8 cellular contexts compared by ENCODE assay signal in genomic region chr5:80082731-80083114, GRCh38. TPM values are rescaled to one million over a fixed set of nuclear protein-coding genes. Genes with fewer than 3 reads are reported as not detected.
DNase-seq lines count a peak whose midpoint lies in the region; ATAC-seq and TF ChIP-seq lines count a peak whose summit lies in the region.

No MANE protein-coding gene starts in this region.

- H3K9me2 ChIP-seq in HCT116 (ENCODE audit: insufficient read depth), result no peaks in the 10 kb centered on the region

- H3K27me3 Mint-ChIP-seq in activated T-helper 17 cell treated with anti-CD3 and anti-CD28 coated beads, Interleukin-2, amount 50 U/mL, for 72 hours, result no peaks in the 10 kb centered on the region

- no peaks in the 10 kb centered on the region for H4K20me1 ChIP-seq in HCT116 (ENCODE audit: insufficient read depth)

- intact Hi-C loops in HCT116 (cut with micrococcal nuclease) (loop anchor here (1.0 to 5.0 kb wide), 4 partner anchors 157 to 1060 kb away; no protein-coding TSS in a partner anchor), transverse colon (cut with DNase I; ENCODE audit: low total_unique reads) (loop anchor here (10.0 kb wide), 1 partner anchor 518 kb away; no protein-coding TSS in a partner anchor)

- peak; percentile 74 for TF ChIP-seq RAD21 in HCT116 (IDR thresholded peaks at IDR 0.05; ENCODE audit: low read depth)

- H3K4me2 ChIP-seq in HCT116 (ENCODE audit: low read length), result peak overlapping the region; percentile 53

- H3K79me2 ChIP-seq in HCT116 (ENCODE audit: insufficient read depth, low read length), result no peaks in the 10 kb centered on the region

- WGBS in transverse colon (ENCODE audit: low coverage in 1 of 2), 2 donors, result 7% methylated on average over 16 of the region's 16 CpGs; no CpG with 5 or more reads in 1 of the 2 donors

- H3K9ac ChIP-seq in HCT116 (ENCODE audit: low read length), result no peak overlapping the region

- H3K36me3 ChIP-seq in HCT116 (ENCODE audit: control insufficient read depth in 1 of 2, insufficient read depth in 2 of 2, low read length in 2 of 2), result no peaks in the 10 kb centered on the region
- H3K36me3 ChIP-seq in transverse colon, result no peaks in the 10 kb centered on the region

- H3K27ac ChIP-seq in HCT116 (ENCODE audit: low read depth, low read length), result no peak overlapping the region
- peak overlapping the region; percentile 39 to 78 (median 60) for H3K27ac ChIP-seq in transverse colon

- H3K27me3 ChIP-seq in HCT116 (ENCODE audit: insufficient read depth, low read length) (no peaks in the 10 kb centered on the region), transverse colon (no peaks in the 10 kb centered on the region)

- H3K9me3 ChIP-seq in HCT116 (ENCODE audit: control insufficient read depth in 1 of 2, insufficient read depth in 1 of 2, low read depth in 1 of 2, low read length in 2 of 2) (no peaks in the 10 kb centered on the region), transverse colon (no peaks in the 10 kb centered on the region)

- peaks cover 12% of the 10 kb centered on the region for H3K4me1 Mint-ChIP-seq in activated T-helper 17 cell treated with anti-CD3 and anti-CD28 coated beads, Interleukin-2, amount 50 U/mL, for 72 hours

- peak overlapping the region; percentile 81 for H2AFZ ChIP-seq in HCT116 (ENCODE audit: low read depth, low read length, poor library complexity, severe bottlenecking)

- H3K4me3 ChIP-seq in HCT116 (replicated peaks in 1 of 2; ENCODE audit: low read depth in 1 of 2, low read length in 2 of 2) (peak overlapping the region in 1 of 2 experiments; percentile 23; a peak in 1 of 4 replicates), transverse colon (peak overlapping the region in 1 of 4 donors; percentile 36)

- TF ChIP-seq POLR2A in HCT116 (IDR thresholded peaks at IDR 0.05; ENCODE audit: borderline replicate concordance, extremely low read depth, insufficient read depth, insufficient read length) (no peak), transverse colon (IDR thresholded peaks at IDR 0.05) (no peak)

- TF ChIP-seq EP300 in transverse colon (IDR thresholded peaks at IDR 0.05; ENCODE audit: low read depth), result no peak

- POLR2A ChIA-PET in HCT116 (lab: Charles Lee), result no interaction called here

- no peaks in the 10 kb centered on the region for H3K36me3 Mint-ChIP-seq in activated T-helper 17 cell treated with anti-CD3 and anti-CD28 coated beads, Interleukin-2, amount 50 U/mL, for 72 hours (ENCODE audit: low read depth)

- in situ Hi-C loops in transverse colon (cut with MboI; ENCODE audit: low pct_ligation_motif_present in 1 of 4, low pct_unique_long_range_greater_than_20kb in 1 of 4, low sequenced_read_pairs in 3 of 4), result no loop called here

- H3K4me1 ChIP-seq in HCT116 (ENCODE audit: control insufficient read depth in 1 of 2, insufficient read depth in 2 of 2, low read length in 2 of 2) (peaks cover 6 to 18% of the 10 kb centered on the region in 2 experiments; a peak in 2 of 4 replicates), transverse colon (peaks cover 0 to 9% (median 4%) of the 10 kb centered on the region in 4 donors)

- H3K27ac Mint-ChIP-seq in activated T-helper 17 cell treated with anti-CD3 and anti-CD28 coated beads, Interleukin-2, amount 50 U/mL, for 72 hours, result peak overlapping the region; percentile 89

- peak overlapping the region; percentile 81 for H3K4me3 Mint-ChIP-seq in activated T-helper 17 cell treated with anti-CD3 and anti-CD28 coated beads, Interleukin-2, amount 50 U/mL, for 72 hours

- RAD21 ChIA-PET in HCT116 (lab: Charles Lee; ENCODE audit: low non-redundant PET in 1 of 2, low total read pairs in 2 of 2, uncharacterized antibody in 2 of 2, unreplicated experiment in 2 of 2), result interaction anchor here in 1 of 2 experiments (1.2 kb wide), 2 partner anchors 204 to 225 kb away, joined by 4 read pairs; no protein-coding TSS in a partner anchor

- CTCF ChIA-PET in HCT116 (lab: Charles Lee), result interaction anchor here (0.8 to 3.3 kb wide), 17 partner anchors 9 to 1101 kb away, joined by 3 to 50 read pairs (median 4); no protein-coding TSS in a partner anchor

- TF ChIP-seq CTCF in HCT116 (IDR thresholded peaks at IDR 0.05 in 2 of 3, conservative IDR thresholded peaks at IDR 0.05 in 1 of 3; ENCODE audit: borderline replicate concordance in 1 of 3, insufficient read depth in 1 of 3, low read depth in 2 of 3, low read length in 2 of 3) (peak; percentile 52 to 95 (median 83); a peak in 5 of 6 replicates), transverse colon (IDR thresholded peaks at IDR 0.05) (peak in 4 of 5 experiments; percentile 56 to 80 (median 72))

- BruUV-seq in HCT116 (replicated peaks; lab: Mats Ljungman, UMichigan), result no TSS peak

- DNase-seq in Ammon's horn (ENCODE audit: low spot score) (peak; percentile 72), HCT116 (ENCODE audit: low read depth, low spot score) (peak; percentile 22), NCI-H82 (lab: John Stamatoyannopoulos, UW) (peak; percentile 82), fibroblast of the conjunctiva (ENCODE audit: low read depth) (peak; percentile 71), non-pigmented ciliary epithelial cell (ENCODE audit: low read depth) (peak; percentile 19), transverse colon (peak; percentile 45)

- no peaks in the 10 kb centered on the region for H3K9me3 Mint-ChIP-seq in activated T-helper 17 cell treated with anti-CD3 and anti-CD28 coated beads, Interleukin-2, amount 50 U/mL, for 72 hours

- peak; percentile 74 for ATAC-seq in HCT116
- peak; percentile 73 for ATAC-seq in activated T-helper 17 cell treated with anti-CD3 and anti-CD28 coated beads, Interleukin-2, amount 50 U/mL, for 72 hours (replicated peaks)
- ATAC-seq in HG03097 (IDR thresholded peaks at IDR 0.05; ENCODE audit: low FRiP score, unreplicated experiment), result no peak

TF ChIP-seq in HCT116, 20 proteins besides CTCF, POLR2A, EP300 and RAD21:
- TF ChIP-seq YY1 (IDR thresholded peaks at IDR 0.05; ENCODE audit: extremely low read depth, insufficient replicate concordance, low read depth, low read length) (peak; percentile 92), SIN3A (IDR thresholded peaks at IDR 0.05; ENCODE audit: low read depth) (no peak), EGR1 (IDR thresholded peaks at IDR 0.05; ENCODE audit: low read depth) (no peak), ZFX (IDR thresholded peaks at IDR 0.05) (no peak), SRF (IDR thresholded peaks at IDR 0.05; ENCODE audit: low read depth) (no peak)
TF ChIP-seq in HCT116: peak in this region for 1.

RNA-seq across cellular contexts. Expression of gene THBS4, which starts 47.6 kb away (rescaled TPM):
- total RNA-seq in HCT116 (2021; ENCODE audit: unreplicated experiment), result 1.5 TPM
- 0.91 and 0.98 TPM in 2 replicates for polyA plus RNA-seq in HCT116 (2012)
- 1 to 10 TPM; 1.7 to 3.5 TPM for total RNA-seq in activated T-helper 17 cell treated with anti-CD3 and anti-CD28 coated beads, Interleukin-2, amount 50 U/mL, for 72 hours
- 100 to 1,000 TPM in 1 of 4 donors, 10 to 100 TPM in 1, 1 to 10 TPM in 2; 5.3 to 116 (median 9.1) TPM for total RNA-seq in transverse colon

Comparison
In these comparisons a context has a peak if more than half of its experiments do, and no peak if none do; other contexts are left out.
1. DNase-seq: peak in every context shown above with its lines; median percentile 82 in NCI-H82; 72 in Ammon's horn; 71 in fibroblast of the conjunctiva; 45 in transverse colon; 22 in HCT116; 19 in non-pigmented ciliary epithelial cell.